In the genomic region with DNA sequence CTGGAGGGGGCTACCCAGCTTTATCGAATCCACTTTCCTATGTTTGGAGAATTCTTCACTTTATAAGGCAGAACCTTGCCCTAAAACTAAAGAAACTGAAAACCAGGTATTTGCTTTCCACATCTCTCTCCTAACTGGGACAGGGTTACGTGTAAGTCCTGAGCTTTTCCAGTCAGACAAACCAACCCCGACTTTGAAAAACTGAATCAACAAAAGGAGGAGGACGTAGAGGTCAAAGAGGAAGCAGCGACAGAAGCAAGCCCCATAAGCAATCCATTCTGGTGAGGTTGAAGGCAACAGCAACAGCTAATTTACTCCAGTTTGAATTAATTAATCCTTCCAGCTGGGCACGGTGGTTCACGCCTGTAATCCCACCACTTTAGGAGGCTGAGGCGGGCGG, we compare ENCODE assay signal across 1 cellular context.
TF ChIP-seq lines count a peak whose summit lies in the region.

No MANE protein-coding gene starts in this region.

TF ChIP-seq in A549, 52 proteins besides CTCF, POLR2A, EP300 and RAD21:
- TF ChIP-seq HDAC2 (IDR thresholded peaks at IDR 0.05): no peak
- no peak for TF ChIP-seq SREBF2 (IDR thresholded peaks at IDR 0.05)
- TF ChIP-seq RNF2 (IDR thresholded peaks at IDR 0.05; ENCODE audit: borderline replicate concordance, low read depth): no peak
- no peak for TF ChIP-seq ZFP36 (IDR thresholded peaks at IDR 0.05; ENCODE audit: borderline replicate concordance, partially characterized antibody)
- no peak for TF ChIP-seq JUN (IDR thresholded peaks at IDR 0.05)
- no peak for TF ChIP-seq POLR2AphosphoS2 (conservative IDR thresholded peaks at IDR 0.05; ENCODE audit: low read length)
- TF ChIP-seq, protein P1, sequence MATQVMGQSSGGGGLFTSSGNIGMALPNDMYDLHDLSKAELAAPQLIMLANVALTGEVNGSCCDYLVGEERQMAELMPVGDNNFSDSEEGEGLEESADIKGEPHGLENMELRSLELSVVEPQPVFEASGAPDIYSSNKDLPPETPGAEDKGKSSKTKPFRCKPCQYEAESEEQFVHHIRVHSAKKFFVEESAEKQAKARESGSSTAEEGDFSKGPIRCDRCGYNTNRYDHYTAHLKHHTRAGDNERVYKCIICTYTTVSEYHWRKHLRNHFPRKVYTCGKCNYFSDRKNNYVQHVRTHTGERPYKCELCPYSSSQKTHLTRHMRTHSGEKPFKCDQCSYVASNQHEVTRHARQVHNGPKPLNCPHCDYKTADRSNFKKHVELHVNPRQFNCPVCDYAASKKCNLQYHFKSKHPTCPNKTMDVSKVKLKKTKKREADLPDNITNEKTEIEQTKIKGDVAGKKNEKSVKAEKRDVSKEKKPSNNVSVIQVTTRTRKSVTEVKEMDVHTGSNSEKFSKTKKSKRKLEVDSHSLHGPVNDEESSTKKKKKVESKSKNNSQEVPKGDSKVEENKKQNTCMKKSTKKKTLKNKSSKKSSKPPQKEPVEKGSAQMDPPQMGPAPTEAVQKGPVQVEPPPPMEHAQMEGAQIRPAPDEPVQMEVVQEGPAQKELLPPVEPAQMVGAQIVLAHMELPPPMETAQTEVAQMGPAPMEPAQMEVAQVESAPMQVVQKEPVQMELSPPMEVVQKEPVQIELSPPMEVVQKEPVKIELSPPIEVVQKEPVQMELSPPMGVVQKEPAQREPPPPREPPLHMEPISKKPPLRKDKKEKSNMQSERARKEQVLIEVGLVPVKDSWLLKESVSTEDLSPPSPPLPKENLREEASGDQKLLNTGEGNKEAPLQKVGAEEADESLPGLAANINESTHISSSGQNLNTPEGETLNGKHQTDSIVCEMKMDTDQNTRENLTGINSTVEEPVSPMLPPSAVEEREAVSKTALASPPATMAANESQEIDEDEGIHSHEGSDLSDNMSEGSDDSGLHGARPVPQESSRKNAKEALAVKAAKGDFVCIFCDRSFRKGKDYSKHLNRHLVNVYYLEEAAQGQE (IDR thresholded peaks at IDR 0.05): no peak
- TF ChIP-seq, protein P2, sequence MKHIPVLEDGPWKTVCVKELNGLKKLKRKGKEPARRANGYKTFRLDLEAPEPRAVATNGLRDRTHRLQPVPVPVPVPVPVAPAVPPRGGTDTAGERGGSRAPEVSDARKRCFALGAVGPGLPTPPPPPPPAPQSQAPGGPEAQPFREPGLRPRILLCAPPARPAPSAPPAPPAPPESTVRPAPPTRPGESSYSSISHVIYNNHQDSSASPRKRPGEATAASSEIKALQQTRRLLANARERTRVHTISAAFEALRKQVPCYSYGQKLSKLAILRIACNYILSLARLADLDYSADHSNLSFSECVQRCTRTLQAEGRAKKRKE (CRISPR knock-in tag; IDR thresholded peaks at IDR 0.05; ENCODE audit: low read depth): no peak
- TF ChIP-seq ESRRA (IDR thresholded peaks at IDR 0.05; ENCODE audit: borderline replicate concordance, low read length): no peak
- no peak for TF ChIP-seq EHMT2 (IDR thresholded peaks at IDR 0.05; ENCODE audit: low read depth)
- TF ChIP-seq, protein P3, sequence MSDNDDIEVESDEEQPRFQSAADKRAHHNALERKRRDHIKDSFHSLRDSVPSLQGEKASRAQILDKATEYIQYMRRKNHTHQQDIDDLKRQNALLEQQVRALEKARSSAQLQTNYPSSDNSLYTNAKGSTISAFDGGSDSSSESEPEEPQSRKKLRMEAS (IDR thresholded peaks at IDR 0.05): no peak
- TF ChIP-seq RARB (CRISPR knock-in tag; IDR thresholded peaks at IDR 0.05): no peak
- TF ChIP-seq, protein P4, sequence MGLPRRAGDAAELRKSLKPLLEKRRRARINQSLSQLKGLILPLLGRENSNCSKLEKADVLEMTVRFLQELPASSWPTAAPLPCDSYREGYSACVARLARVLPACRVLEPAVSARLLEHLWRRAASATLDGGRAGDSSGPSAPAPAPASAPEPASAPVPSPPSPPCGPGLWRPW (IDR thresholded peaks at IDR 0.05): no peak
- no peak for TF ChIP-seq HOXB5 (CRISPR knock-in tag; IDR thresholded peaks at IDR 0.05)
- no peak for TF ChIP-seq HEYL (CRISPR knock-in tag; IDR thresholded peaks at IDR 0.05)
- TF ChIP-seq, protein P5, sequence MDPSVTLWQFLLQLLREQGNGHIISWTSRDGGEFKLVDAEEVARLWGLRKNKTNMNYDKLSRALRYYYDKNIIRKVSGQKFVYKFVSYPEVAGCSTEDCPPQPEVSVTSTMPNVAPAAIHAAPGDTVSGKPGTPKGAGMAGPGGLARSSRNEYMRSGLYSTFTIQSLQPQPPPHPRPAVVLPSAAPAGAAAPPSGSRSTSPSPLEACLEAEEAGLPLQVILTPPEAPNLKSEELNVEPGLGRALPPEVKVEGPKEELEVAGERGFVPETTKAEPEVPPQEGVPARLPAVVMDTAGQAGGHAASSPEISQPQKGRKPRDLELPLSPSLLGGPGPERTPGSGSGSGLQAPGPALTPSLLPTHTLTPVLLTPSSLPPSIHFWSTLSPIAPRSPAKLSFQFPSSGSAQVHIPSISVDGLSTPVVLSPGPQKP (IDR thresholded peaks at IDR 0.05; ENCODE audit: low read depth, low read length): no peak
